In the genomic region with DNA sequence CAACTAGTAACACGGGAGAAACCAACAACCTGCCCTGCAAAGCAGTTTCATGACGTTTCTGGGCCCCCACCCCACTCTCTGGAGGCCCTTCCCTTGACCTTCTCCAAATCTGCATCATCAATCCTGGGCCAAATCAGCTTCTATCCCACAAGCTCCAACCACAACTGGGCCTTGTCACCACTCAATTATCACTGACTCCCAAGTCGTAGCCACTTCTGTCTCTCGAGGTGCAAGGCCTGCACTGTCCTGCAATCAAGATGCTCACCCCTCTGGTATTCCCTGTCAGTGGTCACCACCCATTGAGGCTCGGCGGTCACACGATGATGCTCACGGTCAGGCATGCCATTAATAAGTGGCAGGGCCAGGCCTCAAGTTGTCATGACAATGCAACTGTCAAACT, we compare ENCODE assay signal across 22 cellular contexts. TPM values are rescaled to one million over a fixed set of nuclear protein-coding genes. Genes with fewer than 3 reads are reported as not detected.
A peak's percentile ranks its signal among the peaks of the same experiment; 100 is the strongest.
DNase-seq lines count a peak whose midpoint lies in the region; FAIRE-seq and TF ChIP-seq lines count a peak whose summit lies in the region.
"Had no signal": no experiment of that assay in that cellular context is flagged by ENCODE, and none has a peak within 500 bp of the region (broad histone marks: within the 10 kb centered on the region; RNA-seq: fewer than 3 reads in every experiment).

No MANE protein-coding gene starts in this region.

- no peak overlapping the region for H3K4me2 ChIP-seq in fibroblast of lung (ENCODE audit: extremely low read depth, insufficient read depth, low read length)

- H3K4me3 ChIP-seq in cardiac muscle cell (no peak overlapping the region), fibroblast of lung (replicated peaks in 1 of 4; ENCODE audit: control extremely low read depth in 1 of 4, insufficient read depth in 1 of 4, low read depth in 3 of 4, low read length in 4 of 4) (no peak overlapping the region)

- no peak overlapping the region for H3K9ac ChIP-seq in fibroblast of lung (ENCODE audit: insufficient read depth, low read length)
- H3K9ac ChIP-seq: parathyroid adenoma had no signal

- DNase-seq in cardiac muscle cell (ENCODE audit: low read depth in 1 of 2, low spot score in 1 of 2) (peak in 1 of 2 donors; percentile 27), cardiac septum (ENCODE audit: low spot score) (no peak), RCC 7860 (ENCODE audit: low spot score) (peak; percentile 74), fibroblast of lung (ENCODE audit: low read depth in 2 of 2) (peak; percentile 5 to 55), cerebellar nuclear complex (lab: John Stamatoyannopoulos, UW) (no peak), NCI-H1930 (lab: John Stamatoyannopoulos, UW) (no peak), AG08396 (ENCODE audit: low spot score) (no peak)
- no peak for DNase-seq in activated naive CD4-positive, alpha-beta T cell (lab: John Stamatoyannopoulos, UW)
- DNase-seq: activated CD4-positive, alpha-beta T cell treated with anti-CD3 and anti-CD28 coated beads for 36 hours; amniotic stem cell; DMS153; hypothalamus; islet precursor cell; naive thymus-derived CD4-positive, alpha-beta T cell; NCI-H1092 treated with DMSO at 0.1 percent for 48 hours; NCI-H2081 treated with DMSO at 0.1 percent for 48 hours; NCI-H510A treated with DMSO at 0.1 percent for 48 hours; stimulated activated CD4-positive, alpha-beta T cell treated with anti-CD3 and anti-CD28 coated beads, Interleukin-2, amount 100 ng/mL, for 24 hours had no signal

- peaks cover 3% of the 10 kb centered on the region for H4K20me1 ChIP-seq in fibroblast of lung (ENCODE audit: control insufficient read depth, extremely low read depth, insufficient read depth, low read length)

- H3K27ac ChIP-seq in cardiac muscle cell (peak overlapping the region; percentile 59), fibroblast of lung (ENCODE audit: insufficient read depth, low read length) (no peak overlapping the region)
- H3K27ac ChIP-seq: parathyroid adenoma had no signal

- no peak overlapping the region for H2AFZ ChIP-seq in fibroblast of lung (ENCODE audit: low read length)
- H2AFZ ChIP-seq: parathyroid adenoma had no signal

- H3K79me2 ChIP-seq in fibroblast of lung (ENCODE audit: control insufficient read depth, insufficient read depth, low read length) = peaks cover 95% of the 10 kb centered on the region

- FAIRE-seq in RCC 7860 (lab: Jason Lieb, UNC) = no peak
- FAIRE-seq: A204.1, GM12892 had no signal

- intact Hi-C loops in cardiac septum (cut with DNase I) = no loop called here

- H3K4me1 ChIP-seq in cardiac muscle cell (ENCODE audit: low read depth) = peaks cover 33% of the 10 kb centered on the region
- peaks cover 7% of the 10 kb centered on the region for H3K4me1 ChIP-seq in fibroblast of lung (ENCODE audit: control insufficient read depth, extremely low read depth, insufficient read depth, low read length)

- no peak for TF ChIP-seq CTCF in cardiac muscle cell (IDR thresholded peaks at IDR 0.05; ENCODE audit: low read depth, low read length)
- no peak for TF ChIP-seq CTCF in fibroblast of lung (conservative IDR thresholded peaks at IDR 0.05 in 1 of 2, IDR thresholded peaks at IDR 0.05 in 1 of 2; ENCODE audit: low read depth in 1 of 2, low read length in 2 of 2)

- no peaks in the 10 kb centered on the region for H3K27me3 ChIP-seq in cardiac muscle cell
- no peaks in the 10 kb centered on the region for H3K27me3 ChIP-seq in fibroblast of lung (ENCODE audit: control insufficient read depth, insufficient read depth, low read length)

- H3K36me3 ChIP-seq in cardiac muscle cell (no peaks in the 10 kb centered on the region), fibroblast of lung (ENCODE audit: control insufficient read depth, insufficient read depth, low read length) (no peaks in the 10 kb centered on the region)

- H3K9me3 ChIP-seq in cardiac muscle cell (ENCODE audit: low read depth) (no peaks in the 10 kb centered on the region), fibroblast of lung (ENCODE audit: control insufficient read depth, insufficient read depth, low read depth, low read length) (no peaks in the 10 kb centered on the region)

RNA-seq across cellular contexts. Expression of gene ELAVL1, which starts 7.4 kb away (rescaled TPM):
- total RNA-seq in cardiac muscle cell (62.2 and 66.5 TPM in 2 replicates), cardiac septum (55.2 TPM), fibroblast of lung (12.6 and 15.2 TPM in 2 replicates)
- polyA plus RNA-seq in cardiac muscle cell (104 and 137 TPM in 2 replicates), fibroblast of lung (61.6 and 87.7 TPM in 2 replicates)
- 55.8 and 71.0 TPM in 2 replicates for polyA plus RNA-seq in fibroblast of lung (2012)
- polyA minus RNA-seq in fibroblast of lung (ENCODE audit: low replicate concordance) = 72.7 and 75.5 TPM in 2 replicates

RNA-seq across cellular contexts. Expression of gene CCL25, which starts 54.5 kb away (rescaled TPM):
- total RNA-seq in cardiac muscle cell (not detected in 2 replicates), cardiac septum (not detected), fibroblast of lung (not detected in 2 replicates)
- polyA plus RNA-seq in cardiac muscle cell (not detected in 2 replicates), fibroblast of lung (not detected in 2 replicates)
- not detected in 2 replicates for polyA plus RNA-seq in fibroblast of lung (2012)
- not detected in 2 replicates for polyA minus RNA-seq in fibroblast of lung (ENCODE audit: low replicate concordance)
- total RNA-seq: activated T-helper 2 cell treated with anti-CD3 and anti-CD28 coated beads, Interferon-gamma antibody, Interleukin-2, Interleukin-4, amounts not matched to agents 10 μg/mL and 5 μg/mL and 100 μg/mL, durations not matched to agents 14 hours and 24 hours and 36 hours had no signal
- polyA plus RNA-seq: naive thymus-derived CD4-positive, alpha-beta T cell had no signal

RNA-seq across cellular contexts. Expression of gene TIMM44, which starts 54.6 kb away (rescaled TPM):
- total RNA-seq in cardiac muscle cell (77.9 and 92.4 TPM in 2 replicates), cardiac septum (82.6 TPM), fibroblast of lung (53.9 and 56.1 TPM in 2 replicates)
- polyA plus RNA-seq in cardiac muscle cell (52.0 and 52.5 TPM in 2 replicates), fibroblast of lung (29.5 and 32.3 TPM in 2 replicates)
- polyA plus RNA-seq in fibroblast of lung (2012) = 36.8 and 41.2 TPM in 2 replicates
- polyA minus RNA-seq in fibroblast of lung (ENCODE audit: low replicate concordance) = 9.6 and 21.4 TPM in 2 replicates

Comparison
In these comparisons a context has a peak if more than half of its experiments do, and no peak if none do; other contexts are left out.
1. DNase-seq: peak in RCC 7860 (single experiment) and fibroblast of lung (2 of 2); none in cardiac septum (single experiment), activated naive CD4-positive, alpha-beta T cell (0 of 4), cerebellar nuclear complex (0 of 2), NCI-H1930 (0 of 2) and AG08396 (single experiment).